13 cellular contexts compared by ENCODE assay signal in genomic region chr1:86754265-86754974, GRCh38. TPM values are rescaled to one million over a fixed set of nuclear protein-coding genes. Genes with fewer than 3 reads are reported as not detected.
A peak's percentile ranks its signal among the peaks of the same experiment; 100 is the strongest.
DNase-seq lines count a peak whose midpoint lies in the region; ATAC-seq and TF ChIP-seq lines count a peak whose summit lies in the region.
"Had no signal": no experiment of that assay in that cellular context is flagged by ENCODE, and none has a peak within 500 bp of the region (broad histone marks: within the 10 kb centered on the region; RNA-seq: fewer than 3 reads in every experiment).

No MANE protein-coding gene starts in this region.

- H4K20me1 ChIP-seq in MM.1S (ENCODE audit: insufficient read depth, low read length) = no peaks in the 10 kb centered on the region
- no peaks in the 10 kb centered on the region for H4K20me1 ChIP-seq in Karpas-422 (ENCODE audit: insufficient read depth, low read depth, low read length)

- ATAC-seq in GM18858 (IDR thresholded peaks at IDR 0.05; ENCODE audit: unreplicated experiment) (no peak), GM18861 (IDR thresholded peaks at IDR 0.05; ENCODE audit: unreplicated experiment) (no peak), HG03039 (IDR thresholded peaks at IDR 0.05; ENCODE audit: unreplicated experiment) (no peak)

- H3K27ac ChIP-seq in MM.1S (ENCODE audit: low read length) = no peak overlapping the region
- no peak overlapping the region for H3K27ac ChIP-seq in Karpas-422 (ENCODE audit: low read length)

- H3K27me3 ChIP-seq in H7 (ENCODE audit: control insufficient read depth, insufficient read depth, low read length) (no peaks in the 10 kb centered on the region), MM.1S (replicated peaks; ENCODE audit: insufficient read depth, low read length) (no peaks in the 10 kb centered on the region), Karpas-422 (ENCODE audit: low read length) (no peaks in the 10 kb centered on the region)

- H3K4me1 ChIP-seq in MM.1S (ENCODE audit: low read length) (peaks cover 26% of the 10 kb centered on the region), Karpas-422 (ENCODE audit: low read length) (peaks cover 14% of the 10 kb centered on the region)

- H2AFZ ChIP-seq in MM.1S (ENCODE audit: low read length) (no peak overlapping the region), Karpas-422 (ENCODE audit: low read length) (no peak overlapping the region)

- H3K9me3 ChIP-seq in MM.1S (replicated peaks; ENCODE audit: insufficient read depth, low read length) (no peaks in the 10 kb centered on the region), Karpas-422 (ENCODE audit: low read length) (no peaks in the 10 kb centered on the region)
- H3K9me3 ChIP-seq: Caco-2 had no signal

- H3K79me2 ChIP-seq in MM.1S (ENCODE audit: low read length) (no peaks in the 10 kb centered on the region), Karpas-422 (ENCODE audit: low read length) (no peaks in the 10 kb centered on the region)

- H3K9me2 ChIP-seq in MM.1S (replicated peaks; ENCODE audit: insufficient read depth, low read length) = no peaks in the 10 kb centered on the region
- H3K9me2 ChIP-seq in Karpas-422 (replicated peaks; ENCODE audit: insufficient read depth, low read length) = no peaks in the 10 kb centered on the region

- H3K4me2 ChIP-seq in MM.1S (ENCODE audit: low read depth, low read length) = 0 out of 2 replicates have a peak overlapping the region, but pooled peaks have one; percentile 15
- H3K4me2 ChIP-seq in Karpas-422 (ENCODE audit: low read depth, low read length, poor library complexity, severe bottlenecking) = no peak overlapping the region

- H3K4me3 ChIP-seq in H7 (ENCODE audit: insufficient read depth, low read depth, low read length) (no peak overlapping the region), MM.1S (ENCODE audit: low read length) (no peak overlapping the region), Karpas-422 (ENCODE audit: low read length) (no peak overlapping the region)

- no peak for TF ChIP-seq CTCF in MM.1S (IDR thresholded peaks at IDR 0.05; ENCODE audit: low read length)

- peak; percentile 27 for DNase-seq in H7
- DNase-seq in MM.1S = no peak
- peak; percentile 16 for DNase-seq in RKO (ENCODE audit: low spot score)
- peak; percentile 29 for DNase-seq in iPS-NIHi11 (ENCODE audit: low spot score)
- no peak for DNase-seq in Karpas-422
- DNase-seq: GOT3, HFFc6, Kasumi-1, SIG-M5 had no signal

- H3F3A ChIP-seq in MM.1S (ENCODE audit: insufficient read depth, low read length) = peaks cover 4% of the 10 kb centered on the region; the same call in 1 of the 2 replicates

- H3K9ac ChIP-seq in MM.1S (ENCODE audit: low read length) (no peak overlapping the region), Karpas-422 (ENCODE audit: low read length) (no peak overlapping the region)

- H3K36me3 ChIP-seq in H7 (replicated peaks; ENCODE audit: control insufficient read depth, insufficient read depth, low read length) (no peaks in the 10 kb centered on the region), MM.1S (replicated peaks; ENCODE audit: insufficient read depth, low read length) (no peaks in the 10 kb centered on the region), Karpas-422 (ENCODE audit: insufficient read depth, low read length) (no peaks in the 10 kb centered on the region)

RNA-seq across cellular contexts. Expression of gene SH3GLB1, which starts 50.0 kb away (rescaled TPM):
- total RNA-seq in H7 (2014; rRNA removed; shearing (Covaris generic)) = 20.6 and 28.0 TPM in 2 replicates
- total RNA-seq in Karpas-422 (2014; rRNA removed; shearing (Covaris generic); ENCODE audit: low replicate concordance) = 33.4 and 56.6 TPM in 2 replicates

Comparison
In these comparisons a context has a peak if more than half of its experiments do, and no peak if none do; other contexts are left out.
1. DNase-seq: peak in H7 (single experiment), RKO (single experiment) and iPS-NIHi11 (single experiment); none in MM.1S (single experiment) and Karpas-422 (single experiment).